ENCODE assay signal across 1 cellular context in genomic region chr7:54743580-54743979, GRCh38.
TF ChIP-seq lines count a peak whose summit lies in the region.

No MANE protein-coding gene starts in this region.

TF ChIP-seq in K562, 482 proteins besides CTCF, POLR2A, EP300 and RAD21 (continued from another document and continues in another):
- TF ChIP-seq SPI1 (IDR thresholded peaks at IDR 0.05; ENCODE audit: borderline replicate concordance, low read depth, low read length) (no peak), ARID1B (IDR thresholded peaks at IDR 0.05) (peak; percentile 77), ZNF354B (CRISPR knock-in tag; IDR thresholded peaks at IDR 0.05) (no peak; the same call in 1 of the 2 replicates), MLX (CRISPR knock-in tag; conservative IDR thresholded peaks at IDR 0.05) (no peak), MAZ (CRISPR knock-in tag; conservative IDR thresholded peaks at IDR 0.05 in 1 of 2, IDR thresholded peaks at IDR 0.05 in 1 of 2) (peak in 1 of 2 experiments; percentile 45; a peak in 1 of 4 replicates), KAT2B (IDR thresholded peaks at IDR 0.05; ENCODE audit: low read depth, low read length) (no peak), SMARCA4 (IDR thresholded peaks at IDR 0.05) (peak; percentile 41; the same call in 1 of the 2 replicates), TARDBP (IDR thresholded peaks at IDR 0.05) (no peak), ZNF197 (CRISPR knock-in tag; IDR thresholded peaks at IDR 0.05; ENCODE audit: low read depth) (peak; percentile 72; the same call in 1 of the 2 replicates), POLR2G (IDR thresholded peaks at IDR 0.05; ENCODE audit: low read depth, low read length) (no peak), ZNF282 (CRISPR knock-in tag; IDR thresholded peaks at IDR 0.05) (no peak), MTA1 (IDR thresholded peaks at IDR 0.05; ENCODE audit: borderline replicate concordance) (no peak), XRCC5 (IDR thresholded peaks at IDR 0.05; ENCODE audit: low read depth, low read length) (no peak), ZHX1 (conservative IDR thresholded peaks at IDR 0.05; ENCODE audit: low read length) (no peak), KLF6 (CRISPR knock-in tag; IDR thresholded peaks at IDR 0.05; ENCODE audit: borderline replicate concordance) (peak; percentile 84; the same call in 1 of the 2 replicates), LARP7 (IDR thresholded peaks at IDR 0.05) (no peak), POLR2AphosphoS5 (IDR thresholded peaks at IDR 0.05; ENCODE audit: control insufficient read depth, insufficient read depth, low read depth, low read length) (0 out of 2 replicates have a peak, but pooled peaks have one; percentile 27), ZNF717 (CRISPR knock-in tag; IDR thresholded peaks at IDR 0.05) (no peak), GTF2B (IDR thresholded peaks at IDR 0.05; ENCODE audit: extremely low read depth, insufficient read length) (no peak), CBFA2T3 (IDR thresholded peaks at IDR 0.05) (peak; percentile 81), ZNF445 (CRISPR knock-in tag; IDR thresholded peaks at IDR 0.05; ENCODE audit: low read depth) (no peak), SMAD3 (CRISPR knock-in tag; conservative IDR thresholded peaks at IDR 0.05) (peak; percentile 92), AFF1 (IDR thresholded peaks at IDR 0.05; ENCODE audit: low read depth in 1 of 2, partially characterized antibody in 2 of 2) (no peak), DNMT1 (IDR thresholded peaks at IDR 0.05) (no peak), RCOR1 (IDR thresholded peaks at IDR 0.05; ENCODE audit: borderline replicate concordance in 1 of 2, low read depth in 2 of 2, low read length in 2 of 2) (0 out of 4 replicates have a peak, but pooled peaks of 1 of the 2 experiments have one; percentile 35), ZNF57 (CRISPR knock-in tag; IDR thresholded peaks at IDR 0.05) (no peak), ZBTB7A (IDR thresholded peaks at IDR 0.05; ENCODE audit: borderline replicate concordance, control insufficient read depth, low read depth, low read length) (no peak)
- TF ChIP-seq, protein P1, sequence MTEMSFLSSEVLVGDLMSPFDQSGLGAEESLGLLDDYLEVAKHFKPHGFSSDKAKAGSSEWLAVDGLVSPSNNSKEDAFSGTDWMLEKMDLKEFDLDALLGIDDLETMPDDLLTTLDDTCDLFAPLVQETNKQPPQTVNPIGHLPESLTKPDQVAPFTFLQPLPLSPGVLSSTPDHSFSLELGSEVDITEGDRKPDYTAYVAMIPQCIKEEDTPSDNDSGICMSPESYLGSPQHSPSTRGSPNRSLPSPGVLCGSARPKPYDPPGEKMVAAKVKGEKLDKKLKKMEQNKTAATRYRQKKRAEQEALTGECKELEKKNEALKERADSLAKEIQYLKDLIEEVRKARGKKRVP (CRISPR knock-in tag; IDR thresholded peaks at IDR 0.05) = peak; percentile 36; the same call in 1 of the 2 replicates
- TF ChIP-seq, protein P2, sequence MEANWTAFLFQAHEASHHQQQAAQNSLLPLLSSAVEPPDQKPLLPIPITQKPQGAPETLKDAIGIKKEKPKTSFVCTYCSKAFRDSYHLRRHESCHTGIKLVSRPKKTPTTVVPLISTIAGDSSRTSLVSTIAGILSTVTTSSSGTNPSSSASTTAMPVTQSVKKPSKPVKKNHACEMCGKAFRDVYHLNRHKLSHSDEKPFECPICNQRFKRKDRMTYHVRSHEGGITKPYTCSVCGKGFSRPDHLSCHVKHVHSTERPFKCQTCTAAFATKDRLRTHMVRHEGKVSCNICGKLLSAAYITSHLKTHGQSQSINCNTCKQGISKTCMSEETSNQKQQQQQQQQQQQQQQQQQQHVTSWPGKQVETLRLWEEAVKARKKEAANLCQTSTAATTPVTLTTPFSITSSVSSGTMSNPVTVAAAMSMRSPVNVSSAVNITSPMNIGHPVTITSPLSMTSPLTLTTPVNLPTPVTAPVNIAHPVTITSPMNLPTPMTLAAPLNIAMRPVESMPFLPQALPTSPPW (CRISPR knock-in tag; IDR thresholded peaks at IDR 0.05) = peak; percentile 29; the same call in 1 of the 2 replicates
- TF ChIP-seq, protein P3, sequence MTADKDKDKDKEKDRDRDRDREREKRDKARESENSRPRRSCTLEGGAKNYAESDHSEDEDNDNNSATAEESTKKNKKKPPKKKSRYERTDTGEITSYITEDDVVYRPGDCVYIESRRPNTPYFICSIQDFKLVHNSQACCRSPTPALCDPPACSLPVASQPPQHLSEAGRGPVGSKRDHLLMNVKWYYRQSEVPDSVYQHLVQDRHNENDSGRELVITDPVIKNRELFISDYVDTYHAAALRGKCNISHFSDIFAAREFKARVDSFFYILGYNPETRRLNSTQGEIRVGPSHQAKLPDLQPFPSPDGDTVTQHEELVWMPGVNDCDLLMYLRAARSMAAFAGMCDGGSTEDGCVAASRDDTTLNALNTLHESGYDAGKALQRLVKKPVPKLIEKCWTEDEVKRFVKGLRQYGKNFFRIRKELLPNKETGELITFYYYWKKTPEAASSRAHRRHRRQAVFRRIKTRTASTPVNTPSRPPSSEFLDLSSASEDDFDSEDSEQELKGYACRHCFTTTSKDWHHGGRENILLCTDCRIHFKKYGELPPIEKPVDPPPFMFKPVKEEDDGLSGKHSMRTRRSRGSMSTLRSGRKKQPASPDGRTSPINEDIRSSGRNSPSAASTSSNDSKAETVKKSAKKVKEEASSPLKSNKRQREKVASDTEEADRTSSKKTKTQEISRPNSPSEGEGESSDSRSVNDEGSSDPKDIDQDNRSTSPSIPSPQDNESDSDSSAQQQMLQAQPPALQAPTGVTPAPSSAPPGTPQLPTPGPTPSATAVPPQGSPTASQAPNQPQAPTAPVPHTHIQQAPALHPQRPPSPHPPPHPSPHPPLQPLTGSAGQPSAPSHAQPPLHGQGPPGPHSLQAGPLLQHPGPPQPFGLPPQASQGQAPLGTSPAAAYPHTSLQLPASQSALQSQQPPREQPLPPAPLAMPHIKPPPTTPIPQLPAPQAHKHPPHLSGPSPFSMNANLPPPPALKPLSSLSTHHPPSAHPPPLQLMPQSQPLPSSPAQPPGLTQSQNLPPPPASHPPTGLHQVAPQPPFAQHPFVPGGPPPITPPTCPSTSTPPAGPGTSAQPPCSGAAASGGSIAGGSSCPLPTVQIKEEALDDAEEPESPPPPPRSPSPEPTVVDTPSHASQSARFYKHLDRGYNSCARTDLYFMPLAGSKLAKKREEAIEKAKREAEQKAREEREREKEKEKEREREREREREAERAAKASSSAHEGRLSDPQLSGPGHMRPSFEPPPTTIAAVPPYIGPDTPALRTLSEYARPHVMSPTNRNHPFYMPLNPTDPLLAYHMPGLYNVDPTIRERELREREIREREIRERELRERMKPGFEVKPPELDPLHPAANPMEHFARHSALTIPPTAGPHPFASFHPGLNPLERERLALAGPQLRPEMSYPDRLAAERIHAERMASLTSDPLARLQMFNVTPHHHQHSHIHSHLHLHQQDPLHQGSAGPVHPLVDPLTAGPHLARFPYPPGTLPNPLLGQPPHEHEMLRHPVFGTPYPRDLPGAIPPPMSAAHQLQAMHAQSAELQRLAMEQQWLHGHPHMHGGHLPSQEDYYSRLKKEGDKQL (CRISPR knock-in tag; IDR thresholded peaks at IDR 0.05; ENCODE audit: borderline replicate concordance) = no peak
- TF ChIP-seq, protein P4, sequence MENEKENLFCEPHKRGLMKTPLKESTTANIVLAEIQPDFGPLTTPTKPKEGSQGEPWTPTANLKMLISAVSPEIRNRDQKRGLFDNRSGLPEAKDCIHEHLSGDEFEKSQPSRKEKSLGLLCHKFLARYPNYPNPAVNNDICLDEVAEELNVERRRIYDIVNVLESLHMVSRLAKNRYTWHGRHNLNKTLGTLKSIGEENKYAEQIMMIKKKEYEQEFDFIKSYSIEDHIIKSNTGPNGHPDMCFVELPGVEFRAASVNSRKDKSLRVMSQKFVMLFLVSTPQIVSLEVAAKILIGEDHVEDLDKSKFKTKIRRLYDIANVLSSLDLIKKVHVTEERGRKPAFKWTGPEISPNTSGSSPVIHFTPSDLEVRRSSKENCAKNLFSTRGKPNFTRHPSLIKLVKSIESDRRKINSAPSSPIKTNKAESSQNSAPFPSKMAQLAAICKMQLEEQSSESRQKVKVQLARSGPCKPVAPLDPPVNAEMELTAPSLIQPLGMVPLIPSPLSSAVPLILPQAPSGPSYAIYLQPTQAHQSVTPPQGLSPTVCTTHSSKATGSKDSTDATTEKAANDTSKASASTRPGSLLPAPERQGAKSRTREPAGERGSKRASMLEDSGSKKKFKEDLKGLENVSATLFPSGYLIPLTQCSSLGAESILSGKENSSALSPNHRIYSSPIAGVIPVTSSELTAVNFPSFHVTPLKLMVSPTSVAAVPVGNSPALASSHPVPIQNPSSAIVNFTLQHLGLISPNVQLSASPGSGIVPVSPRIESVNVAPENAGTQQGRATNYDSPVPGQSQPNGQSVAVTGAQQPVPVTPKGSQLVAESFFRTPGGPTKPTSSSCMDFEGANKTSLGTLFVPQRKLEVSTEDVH (IDR thresholded peaks at IDR 0.05; ENCODE audit: low read depth, partially characterized antibody) = no peak
- TF ChIP-seq, protein P5, sequence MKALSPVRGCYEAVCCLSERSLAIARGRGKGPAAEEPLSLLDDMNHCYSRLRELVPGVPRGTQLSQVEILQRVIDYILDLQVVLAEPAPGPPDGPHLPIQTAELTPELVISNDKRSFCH (CRISPR knock-in tag; IDR thresholded peaks at IDR 0.05) = no peak
- TF ChIP-seq, protein P5 (tag; IDR thresholded peaks at IDR 0.05) = 0 out of 2 replicates have a peak, but pooled peaks have one; percentile 47
- TF ChIP-seq, protein P6, sequence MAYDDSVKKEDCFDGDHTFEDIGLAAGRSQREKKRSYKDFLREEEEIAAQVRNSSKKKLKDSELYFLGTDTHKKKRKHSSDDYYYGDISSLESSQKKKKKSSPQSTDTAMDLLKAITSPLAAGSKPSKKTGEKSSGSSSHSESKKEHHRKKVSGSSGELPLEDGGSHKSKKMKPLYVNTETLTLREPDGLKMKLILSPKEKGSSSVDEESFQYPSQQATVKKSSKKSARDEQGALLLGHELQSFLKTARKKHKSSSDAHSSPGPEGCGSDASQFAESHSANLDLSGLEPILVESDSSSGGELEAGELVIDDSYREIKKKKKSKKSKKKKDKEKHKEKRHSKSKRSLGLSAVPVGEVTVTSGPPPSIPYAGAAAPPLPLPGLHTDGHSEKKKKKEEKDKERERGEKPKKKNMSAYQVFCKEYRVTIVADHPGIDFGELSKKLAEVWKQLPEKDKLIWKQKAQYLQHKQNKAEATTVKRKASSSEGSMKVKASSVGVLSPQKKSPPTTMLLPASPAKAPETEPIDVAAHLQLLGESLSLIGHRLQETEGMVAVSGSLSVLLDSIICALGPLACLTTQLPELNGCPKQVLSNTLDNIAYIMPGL (CRISPR knock-in tag; IDR thresholded peaks at IDR 0.05) = no peak
